In genomic region chr22:50308597-50308935, GRCh38 we compare ENCODE assay signal across 1 cellular context.
TF ChIP-seq lines count a peak whose summit lies in the region.

No MANE protein-coding gene starts in this region.

TF ChIP-seq in GM12878, 131 proteins besides CTCF, POLR2A, EP300 and RAD21:
- TF ChIP-seq TCF7 (IDR thresholded peaks at IDR 0.05; ENCODE audit: borderline replicate concordance) (no peak), SUZ12 (IDR thresholded peaks at IDR 0.05; ENCODE audit: unreplicated experiment) (no peak), FOXK2 (IDR thresholded peaks at IDR 0.05) (no peak), TAF1 (IDR thresholded peaks at IDR 0.05; ENCODE audit: borderline replicate concordance, low read depth, low read length) (no peak), NR2C2 (IDR thresholded peaks at IDR 0.05; ENCODE audit: borderline replicate concordance, control insufficient read depth, insufficient read length, low read depth) (no peak), STAT3 (IDR thresholded peaks at IDR 0.05; ENCODE audit: low read depth, low read length) (no peak), ZNF592 (IDR thresholded peaks at IDR 0.05) (no peak), MAX (IDR thresholded peaks at IDR 0.05; ENCODE audit: low read depth, low read length) (no peak), USF2 (IDR thresholded peaks at IDR 0.05; ENCODE audit: borderline replicate concordance, low read depth, low read length) (no peak), JUNB (IDR thresholded peaks at IDR 0.05) (no peak), CEBPZ (IDR thresholded peaks at IDR 0.05; ENCODE audit: low read depth, low read length) (no peak), SKIL (IDR thresholded peaks at IDR 0.05; ENCODE audit: low read depth, poor library complexity, severe bottlenecking) (no peak), BRCA1 (IDR thresholded peaks at IDR 0.05; ENCODE audit: low read depth, low read length) (no peak), SRF (IDR thresholded peaks at IDR 0.05; ENCODE audit: low read depth in 2 of 2, low read length in 2 of 2) (no peak)
